In genomic region chr2:45168731-45169338, GRCh38 we compare ENCODE assay signal across 8 cellular contexts.
DNase-seq lines count a peak whose midpoint lies in the region; ATAC-seq, FAIRE-seq and TF ChIP-seq lines count a peak whose summit lies in the region.

No MANE protein-coding gene starts in this region.

- ATAC-seq in HepG2 (no peak), RWPE2 (ENCODE audit: low read depth) (peak; percentile 20; the same call in 2 of the 3 replicates), HG02798 (IDR thresholded peaks at IDR 0.05; ENCODE audit: poor library complexity, unreplicated experiment) (no peak)

- no peaks in the 10 kb centered on the region for H4K20me1 ChIP-seq in HepG2 (ENCODE audit: insufficient read depth, low read length)
- H4K20me1 ChIP-seq in fibroblast of lung (ENCODE audit: control insufficient read depth, extremely low read depth, insufficient read depth, low read length), result no peaks in the 10 kb centered on the region

- CTCF ChIA-PET in HepG2 (lab: Yijun Ruan, JAX; ENCODE audit: low intra/inter-chr PET ratio, low total read pairs), result no interaction called here

- no peaks in the 10 kb centered on the region for H3K36me3 ChIP-seq in liver (ENCODE audit: control insufficient read depth in 4 of 4, insufficient read depth in 3 of 4, low read depth in 1 of 4, low read length in 3 of 4)
- no peaks in the 10 kb centered on the region for H3K36me3 ChIP-seq in HepG2 (replicated peaks in 1 of 2; ENCODE audit: control insufficient read depth in 1 of 2, insufficient read depth in 2 of 2, low read length in 2 of 2)
- H3K36me3 ChIP-seq in RWPE2 (ENCODE audit: low read depth), result no peaks in the 10 kb centered on the region
- no peaks in the 10 kb centered on the region for H3K36me3 ChIP-seq in fibroblast of lung (ENCODE audit: control insufficient read depth, insufficient read depth, low read length)
- no peaks in the 10 kb centered on the region for H3K36me3 ChIP-seq in parathyroid adenoma (ENCODE audit: control insufficient read depth, insufficient read depth, low read length)

- POLR2A ChIA-PET in HepG2 (lab: Yijun Ruan, JAX), result no interaction called here

- TF ChIP-seq CTCF in liver (IDR thresholded peaks at IDR 0.05; ENCODE audit: low read depth, low read length, missing input control), result no peak
- TF ChIP-seq CTCF in HepG2 (CRISPR knock-in tag; IDR thresholded peaks at IDR 0.05), result no peak
- TF ChIP-seq CTCF in RWPE2 (IDR thresholded peaks at IDR 0.05; ENCODE audit: poor library complexity, severe bottlenecking), result no peak
- peak in 1 of 2 donors; percentile 7 for TF ChIP-seq CTCF in fibroblast of lung (conservative IDR thresholded peaks at IDR 0.05 in 1 of 2, IDR thresholded peaks at IDR 0.05 in 1 of 2; ENCODE audit: low read depth in 1 of 2, low read length in 2 of 2)
- no peak for TF ChIP-seq CTCF in parathyroid adenoma (IDR thresholded peaks at IDR 0.05)

- H3K4me2 ChIP-seq in HepG2 (ENCODE audit: low read depth, low read length) (no peak overlapping the region), fibroblast of lung (ENCODE audit: extremely low read depth, insufficient read depth, low read length) (peak overlapping the region; percentile 63), parathyroid adenoma (ENCODE audit: low read length) (peak overlapping the region; percentile 67)

- no peak for DNase-seq in HepG2 (ENCODE audit: low spot score)
- no peak for DNase-seq in RWPE2 (ENCODE audit: low spot score)
- no peak for DNase-seq in fibroblast of lung (ENCODE audit: low read depth in 2 of 2)
- DNase-seq in A172 (ENCODE audit: low spot score), result no peak
- DNase-seq in stimulated activated naive CD4-positive, alpha-beta T cell (lab: John Stamatoyannopoulos, UW), result no peak

- H3K9ac ChIP-seq in liver (ENCODE audit: low read depth in 1 of 2, low read length in 2 of 2) (no peak overlapping the region), HepG2 (ENCODE audit: insufficient read depth, low read depth, low read length) (no peak overlapping the region), fibroblast of lung (ENCODE audit: insufficient read depth, low read length) (no peak overlapping the region), parathyroid adenoma (no peak overlapping the region)

- H3K9me3 ChIP-seq in liver (ENCODE audit: control insufficient read depth in 4 of 4, low read length in 3 of 4), result no peaks in the 10 kb centered on the region
- no peaks in the 10 kb centered on the region for H3K9me3 ChIP-seq in HepG2 (ENCODE audit: low read length)
- no peaks in the 10 kb centered on the region for H3K9me3 ChIP-seq in RWPE2 (ENCODE audit: severe bottlenecking)
- H3K9me3 ChIP-seq in fibroblast of lung (ENCODE audit: control insufficient read depth, insufficient read depth, low read depth, low read length), result no peaks in the 10 kb centered on the region
- H3K9me3 ChIP-seq in parathyroid adenoma (ENCODE audit: control insufficient read depth, low read length), result no peaks in the 10 kb centered on the region

- FAIRE-seq in HepG2 (lab: Jason Lieb, UNC), result no peak

- TF ChIP-seq POLR2A in HepG2 (IDR thresholded peaks at IDR 0.05; ENCODE audit: insufficient read depth in 1 of 2, low read depth in 2 of 2, low read length in 2 of 2), result no peak

- H2AFZ ChIP-seq in HepG2 (ENCODE audit: low read length) (no peak overlapping the region), fibroblast of lung (ENCODE audit: low read length) (no peak overlapping the region), parathyroid adenoma (peak overlapping the region; percentile 70)

- H3K4me3 ChIP-seq in liver (ENCODE audit: low read depth in 1 of 3, low read length in 3 of 3), result peak overlapping the region in 2 of 3 donors; percentile 51 to 53
- no peak overlapping the region for H3K4me3 ChIP-seq in HepG2 (replicated peaks in 1 of 3; ENCODE audit: insufficient read depth in 1 of 3, low read depth in 2 of 3, low read length in 3 of 3)
- peak overlapping the region; percentile 46 for H3K4me3 ChIP-seq in RWPE2 (ENCODE audit: severe bottlenecking)
- peak overlapping the region in 3 of 4 experiments; percentile 5 to 39 (median 35) for H3K4me3 ChIP-seq in fibroblast of lung (replicated peaks in 1 of 4; ENCODE audit: control extremely low read depth in 1 of 4, insufficient read depth in 1 of 4, low read depth in 3 of 4, low read length in 4 of 4)
- H3K4me3 ChIP-seq in parathyroid adenoma (ENCODE audit: low read depth, low read length), result peak overlapping the region; percentile 36

- peaks cover 0 to 15% (median 1%) of the 10 kb centered on the region in 4 donors for H3K27me3 ChIP-seq in liver (ENCODE audit: control insufficient read depth in 4 of 4, insufficient read depth in 4 of 4, low read length in 3 of 4)
- H3K27me3 ChIP-seq in HepG2 (ENCODE audit: control insufficient read depth in 1 of 2, insufficient read depth in 2 of 2, low read length in 2 of 2), result peaks cover 0 to 9% of the 10 kb centered on the region in 2 experiments; a peak in 2 of 5 replicates
- no peaks in the 10 kb centered on the region for H3K27me3 ChIP-seq in RWPE2 (ENCODE audit: insufficient read depth, poor library complexity, severe bottlenecking)
- H3K27me3 ChIP-seq in fibroblast of lung (ENCODE audit: control insufficient read depth, insufficient read depth, low read length), result peaks cover 39% of the 10 kb centered on the region
- peaks cover 18% of the 10 kb centered on the region for H3K27me3 ChIP-seq in parathyroid adenoma (ENCODE audit: control insufficient read depth, insufficient read depth, low read length)

- WGBS in liver, result 2% methylated on average over 70 of the region's 70 CpGs
- 69% methylated on average over 55 of the region's 70 CpGs for WGBS in HepG2 (ENCODE audit: low lambda C conversion rate)

- TF ChIP-seq RAD21 in liver (IDR thresholded peaks at IDR 0.05) (no peak), HepG2 (CRISPR knock-in tag; IDR thresholded peaks at IDR 0.05) (no peak)

- H3K79me2 ChIP-seq in HepG2 (ENCODE audit: insufficient read depth, low read length) (no peaks in the 10 kb centered on the region), fibroblast of lung (ENCODE audit: control insufficient read depth, insufficient read depth, low read length) (no peaks in the 10 kb centered on the region), parathyroid adenoma (no peaks in the 10 kb centered on the region)

- in situ Hi-C loops in HepG2 (cut with HindIII; ENCODE audit: extremely low pct_ligation_motif_present, low pct_unique_long_range_greater_than_20kb), result no loop called here

- intact Hi-C loops in HepG2 (cut with micrococcal nuclease; ENCODE audit: unreplicated experiment), result no loop called here

- BruUV-seq in HepG2 (replicated peaks; lab: Mats Ljungman, UMichigan), result no TSS peak

- TF ChIP-seq EP300 in HepG2 (IDR thresholded peaks at IDR 0.05; ENCODE audit: low read depth in 2 of 2, low read length in 2 of 2), result no peak
- TF ChIP-seq EP300 in HepG2 (CRISPR knock-in tag; IDR thresholded peaks at IDR 0.05; ENCODE audit: borderline replicate concordance), result no peak

- H3K27ac ChIP-seq in liver (ENCODE audit: low read depth in 1 of 2, low read length in 2 of 2), result no peak overlapping the region
- no peak overlapping the region for H3K27ac ChIP-seq in HepG2 (ENCODE audit: extremely low read length, insufficient read depth, low read length)
- peak overlapping the region; percentile 6 for H3K27ac ChIP-seq in RWPE2 (ENCODE audit: poor library complexity, severe bottlenecking)
- no peak overlapping the region for H3K27ac ChIP-seq in fibroblast of lung (ENCODE audit: insufficient read depth, low read length)
- H3K27ac ChIP-seq in parathyroid adenoma, result no peak overlapping the region

- H3K4me1 ChIP-seq in liver (ENCODE audit: control insufficient read depth in 4 of 4, insufficient read depth in 4 of 4, low read length in 3 of 4) (peaks cover 7 to 24% (median 15%) of the 10 kb centered on the region in 4 donors), HepG2 (ENCODE audit: insufficient read depth, low read length) (no peaks in the 10 kb centered on the region), RWPE2 (ENCODE audit: insufficient read depth, poor library complexity, severe bottlenecking) (peaks cover 12% of the 10 kb centered on the region), fibroblast of lung (ENCODE audit: control insufficient read depth, extremely low read depth, insufficient read depth, low read length) (peaks cover 3% of the 10 kb centered on the region), parathyroid adenoma (no peaks in the 10 kb centered on the region)

TF ChIP-seq in liver, 16 proteins besides CTCF, POLR2A, EP300 and RAD21 (continues in another document):
- TF ChIP-seq NR2F2 (IDR thresholded peaks at IDR 0.05) (no peak), JUND (IDR thresholded peaks at IDR 0.05) (no peak), GABPA (IDR thresholded peaks at IDR 0.05 in 1 of 2, conservative IDR thresholded peaks at IDR 0.05 in 1 of 2) (no peak), TAF1 (conservative IDR thresholded peaks at IDR 0.05) (no peak), HNF4A (conservative IDR thresholded peaks at IDR 0.05) (no peak), EGR1 (IDR thresholded peaks at IDR 0.05; ENCODE audit: low read depth in 2 of 2) (no peak)

TF ChIP-seq in HepG2, 621 proteins besides CTCF, POLR2A, EP300 and RAD21:
- TF ChIP-seq HBP1 (CRISPR knock-in tag; IDR thresholded peaks at IDR 0.05; ENCODE audit: low read depth), result no peak
- no peak for TF ChIP-seq SNAPC5 (CRISPR knock-in tag; IDR thresholded peaks at IDR 0.05; ENCODE audit: borderline replicate concordance)
- no peak for TF ChIP-seq ZNF225 (CRISPR knock-in tag; IDR thresholded peaks at IDR 0.05)
- no peak for TF ChIP-seq ATF3 (CRISPR knock-in tag; IDR thresholded peaks at IDR 0.05)
- TF ChIP-seq SYNCRIP (IDR thresholded peaks at IDR 0.05; ENCODE audit: insufficient read depth, low read depth, low read length), result no peak
- TF ChIP-seq KAT8 (CRISPR knock-in tag; IDR thresholded peaks at IDR 0.05), result no peak
- no peak for TF ChIP-seq HCFC1 (IDR thresholded peaks at IDR 0.05; ENCODE audit: low read depth, low read length)
- no peak for TF ChIP-seq ZSCAN30 (CRISPR knock-in tag; IDR thresholded peaks at IDR 0.05)
- TF ChIP-seq REPIN1 (CRISPR knock-in tag; IDR thresholded peaks at IDR 0.05; ENCODE audit: borderline replicate concordance, low read depth), result no peak

Comparison
In these comparisons a context has a peak if more than half of its experiments do, and no peak if none do; other contexts are left out.
1. H3K4me3 ChIP-seq: peak in liver (2 of 3), RWPE2 (single experiment), fibroblast of lung (3 of 4) and parathyroid adenoma (single experiment); none in HepG2 (0 of 3).